Comparison of ENCODE assay signal across 33 cellular contexts in the genomic region with DNA sequence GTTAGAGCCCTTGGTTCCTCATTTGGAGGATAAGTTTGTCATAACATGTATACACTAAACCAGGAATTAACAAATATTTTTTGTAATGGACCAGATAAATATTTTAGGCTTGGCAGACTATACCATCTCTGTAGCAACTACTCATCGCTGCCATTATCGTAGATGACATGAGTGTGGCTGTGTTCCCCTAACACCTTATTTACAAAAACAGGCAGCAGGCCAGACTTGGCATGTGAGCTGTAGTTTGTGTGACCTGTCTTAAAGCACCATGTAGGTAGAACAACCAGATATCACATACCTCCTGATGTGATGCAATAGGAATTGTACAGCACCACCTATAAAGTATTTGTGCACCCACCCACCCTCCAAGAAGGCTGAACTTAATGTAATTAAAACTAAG.
"Had no signal": no experiment of that assay in that cellular context is flagged by ENCODE, and none has a peak within 500 bp of the region (broad histone marks: within the 10 kb centered on the region; RNA-seq: fewer than 3 reads in every experiment).

No MANE protein-coding gene starts in this region.

- H3K27me3 ChIP-seq: ascending aorta, cardiac muscle cell had no signal

- ATAC-seq: activated CD8-positive, alpha-beta T cell treated with anti-CD3 and anti-CD28 coated beads for 36 hours; activated naive CD8-positive, alpha-beta T cell treated with anti-CD3 and anti-CD28 coated beads, Interleukin-2, amount 50 U/mL, for 24 hours; activated T-cell treated with anti-CD3 and anti-CD28 coated beads, Interleukin-2, amount 50 U/mL, for 4 hours had no signal

- H3K27ac Mint-ChIP-seq: activated B cell treated with CpG ODN at 0.5 μM for 24 hours; activated CD4-positive, alpha-beta memory T cell treated with anti-CD3 and anti-CD28 coated beads for 36 hours; activated CD4-positive, alpha-beta T cell treated with anti-CD3 and anti-CD28 coated beads, Interleukin-2, amount 10 ng/mL, durations not matched to agents 24 days and 14 days; activated CD8-positive, alpha-beta T cell treated with anti-CD3 and anti-CD28 coated beads for 36 hours; activated naive CD4-positive, alpha-beta T cell treated with anti-CD3 and anti-CD28 coated beads, Interleukin-2, amount 10 ng/mL, durations not matched to agents 7 days and 5 days; activated naive CD4-positive, alpha-beta T cell treated with anti-CD3 and anti-CD28 coated beads, Interleukin-2, amount 50 U/mL, for 24 hours; activated naive CD8-positive, alpha-beta T cell; activated naive CD8-positive, alpha-beta T cell treated with anti-CD3 and anti-CD28 coated beads, Interleukin-2, amount 10 ng/mL, durations not matched to agents 7 days and 5 days; activated naive CD8-positive, alpha-beta T cell treated with anti-CD3 and anti-CD28 coated beads, Interleukin-2, amount 50 U/mL, for 24 hours; activated T-helper 2 cell treated with anti-CD3 and anti-CD28 coated beads, Interferon-gamma antibody, Interleukin-2, Interleukin-4, amounts not matched to agents 10 μg/mL and 5 μg/mL and 100 μg/mL, durations not matched to agents 14 hours and 24 hours and 36 hours; brain; T-helper 1 cell treated with Interleukin-12 subunit alpha and Interleukin-12 subunit beta and Interleukin-4 antibody, amounts not matched to agents 30 μg/mL and 1 μg/mL, for 36 hours; T-helper 2 cell treated with Interferon-gamma antibody and Interleukin-4, amounts not matched to agents 5 μg/mL and 100 μg/mL, for 36 hours had no signal

- H3K36me3 ChIP-seq: ascending aorta, cardiac muscle cell had no signal

- H3K27ac ChIP-seq: ascending aorta, cardiac muscle cell, VCaP had no signal

- H3K4me3 ChIP-seq: ascending aorta, cardiac muscle cell had no signal

- H3K27me3 Mint-ChIP-seq: activated naive CD4-positive, alpha-beta T cell treated with anti-CD3 and anti-CD28 coated beads, Interleukin-2, amount 10 ng/mL, durations not matched to agents 7 days and 5 days; activated naive CD4-positive, alpha-beta T cell treated with anti-CD3 and anti-CD28 coated beads, Interleukin-2, amount 50 U/mL, for 24 hours; activated naive CD8-positive, alpha-beta T cell treated with anti-CD3 and anti-CD28 coated beads, Interleukin-2, amount 50 U/mL, for 24 hours had no signal

- H3K4me1 Mint-ChIP-seq: activated CD4-positive, alpha-beta T cell treated with anti-CD3 and anti-CD28 coated beads, Interleukin-2, amount 10 ng/mL, durations not matched to agents 24 days and 14 days; activated naive CD8-positive, alpha-beta T cell treated with anti-CD3 and anti-CD28 coated beads, Interleukin-2, amount 50 U/mL, for 24 hours; brain had no signal

- H3K9me3 ChIP-seq: ascending aorta had no signal

- H3K9me3 Mint-ChIP-seq: activated naive CD4-positive, alpha-beta T cell treated with anti-CD3 and anti-CD28 coated beads, Interleukin-2, amount 10 ng/mL, durations not matched to agents 7 days and 5 days; activated naive CD4-positive, alpha-beta T cell treated with anti-CD3 and anti-CD28 coated beads, Interleukin-2, amount 50 U/mL, for 24 hours; activated naive CD8-positive, alpha-beta T cell treated with anti-CD3 and anti-CD28 coated beads, Interleukin-2, amount 50 U/mL, for 24 hours; activated T-cell treated with anti-CD3 and anti-CD28 coated beads, Interleukin-2, amount 50 U/mL, for 4 hours; activated T-helper 2 cell treated with anti-CD3 and anti-CD28 coated beads, Interferon-gamma antibody, Interleukin-2, Interleukin-4, amounts not matched to agents 10 μg/mL and 5 μg/mL and 100 μg/mL, durations not matched to agents 14 hours and 24 hours and 36 hours; T-helper 1 cell treated with Interleukin-12 subunit alpha and Interleukin-12 subunit beta and Interleukin-4 antibody, amounts not matched to agents 30 μg/mL and 1 μg/mL, for 36 hours had no signal

- H3K4me3 Mint-ChIP-seq: activated B cell treated with CpG ODN at 0.5 μM for 24 hours; activated CD4-positive, alpha-beta memory T cell treated with anti-CD3 and anti-CD28 coated beads for 36 hours; activated CD4-positive, alpha-beta T cell treated with anti-CD3 and anti-CD28 coated beads, Interleukin-2, amount 10 ng/mL, durations not matched to agents 24 days and 14 days; activated CD8-positive, alpha-beta T cell treated with anti-CD3 and anti-CD28 coated beads for 36 hours; activated naive CD4-positive, alpha-beta T cell treated with anti-CD3 and anti-CD28 coated beads, Interleukin-2, amount 10 ng/mL, durations not matched to agents 7 days and 5 days; activated naive CD4-positive, alpha-beta T cell treated with anti-CD3 and anti-CD28 coated beads, Interleukin-2, amount 50 U/mL, for 24 hours; activated naive CD8-positive, alpha-beta T cell; activated naive CD8-positive, alpha-beta T cell treated with anti-CD3 and anti-CD28 coated beads, Interleukin-2, amount 10 ng/mL, durations not matched to agents 7 days and 5 days; activated naive CD8-positive, alpha-beta T cell treated with anti-CD3 and anti-CD28 coated beads, Interleukin-2, amount 50 U/mL, for 24 hours; activated T-cell treated with anti-CD3 and anti-CD28 coated beads, Interleukin-2, amount 50 U/mL, for 4 hours; brain; T-helper 1 cell treated with Interleukin-12 subunit alpha and Interleukin-12 subunit beta and Interleukin-4 antibody, amounts not matched to agents 30 μg/mL and 1 μg/mL, for 36 hours; T-helper 2 cell treated with Interferon-gamma antibody and Interleukin-4, amounts not matched to agents 5 μg/mL and 100 μg/mL, for 36 hours had no signal

- H3K4me1 ChIP-seq: ascending aorta had no signal

- H3K36me3 Mint-ChIP-seq: activated CD4-positive, alpha-beta memory T cell treated with anti-CD3 and anti-CD28 coated beads for 36 hours; activated naive CD4-positive, alpha-beta T cell treated with anti-CD3 and anti-CD28 coated beads, Interleukin-2, amount 10 ng/mL, durations not matched to agents 7 days and 5 days; activated naive CD4-positive, alpha-beta T cell treated with anti-CD3 and anti-CD28 coated beads, Interleukin-2, amount 50 U/mL, for 24 hours; activated naive CD8-positive, alpha-beta T cell; activated naive CD8-positive, alpha-beta T cell treated with anti-CD3 and anti-CD28 coated beads, Interleukin-2, amount 10 ng/mL, durations not matched to agents 7 days and 5 days; brain had no signal

- DNase-seq: activated B cell treated with CpG ODN at 0.5 μM for 24 hours; activated CD4-positive, alpha-beta memory T cell treated with anti-CD3 and anti-CD28 coated beads for 36 hours; activated CD4-positive, alpha-beta T cell treated with anti-CD3 and anti-CD28 coated beads for 4 hours; activated CD4-positive, alpha-beta T cell treated with anti-CD3 and anti-CD28 coated beads, Interleukin-2, amount 10 ng/mL, durations not matched to agents 24 days and 14 days; activated CD4-positive, alpha-beta T cell treated with anti-CD3 and anti-CD28 coated beads, Interleukin-2, amount 50 U/mL, for 1 hour; activated CD4-positive, alpha-beta T cell treated with anti-CD3 and anti-CD28 coated beads, Interleukin-2, amount 50 U/mL, for 4 hours; activated CD4-positive, CD25-positive, alpha-beta regulatory T cell treated with anti-CD3 and anti-CD28 coated beads, Interleukin-2, amount 50 U/mL, for 72 hours; activated CD8-positive, alpha-beta memory T cell treated with anti-CD3 and anti-CD28 coated beads, Interleukin-2, amount 50 U/mL, for 4 hours; activated CD8-positive, alpha-beta T cell treated with anti-CD3 and anti-CD28 coated beads for 36 hours; activated effector memory CD4-positive, alpha-beta T cell treated with Interleukin-2 at 50 U/mL for 16 hours; activated gamma-delta T cell; activated naive CD4-positive, alpha-beta T cell treated with anti-CD3 and anti-CD28 coated beads, Interleukin-2, amount 10 ng/mL, durations not matched to agents 7 days and 5 days; activated naive CD4-positive, alpha-beta T cell treated with Interleukin-2 at 50 U/mL for 16 hours; activated naive CD8-positive, alpha-beta T cell treated with anti-CD3 and anti-CD28 coated beads, Interleukin-2, amount 10 ng/mL, durations not matched to agents 7 days and 5 days; activated naive CD8-positive, alpha-beta T cell treated with anti-CD3 and anti-CD28 coated beads, Interleukin-2, amount 50 U/mL, for 24 hours; activated T-cell treated with anti-CD3 and anti-CD28 coated beads for 4 hours; activated T-cell treated with anti-CD3 and anti-CD28 coated beads, Interleukin-2, amount 50 U/mL, for 1 hour; activated T-cell treated with anti-CD3 and anti-CD28 coated beads, Interleukin-2, amount 50 U/mL, for 4 hours; amygdala; anterior cingulate cortex; central memory CD4-positive, alpha-beta T cell; T-helper 1 cell; T-helper 2 cell; T-helper 9 cell had no signal
